8 cellular contexts compared by ENCODE assay signal in the genomic region with DNA sequence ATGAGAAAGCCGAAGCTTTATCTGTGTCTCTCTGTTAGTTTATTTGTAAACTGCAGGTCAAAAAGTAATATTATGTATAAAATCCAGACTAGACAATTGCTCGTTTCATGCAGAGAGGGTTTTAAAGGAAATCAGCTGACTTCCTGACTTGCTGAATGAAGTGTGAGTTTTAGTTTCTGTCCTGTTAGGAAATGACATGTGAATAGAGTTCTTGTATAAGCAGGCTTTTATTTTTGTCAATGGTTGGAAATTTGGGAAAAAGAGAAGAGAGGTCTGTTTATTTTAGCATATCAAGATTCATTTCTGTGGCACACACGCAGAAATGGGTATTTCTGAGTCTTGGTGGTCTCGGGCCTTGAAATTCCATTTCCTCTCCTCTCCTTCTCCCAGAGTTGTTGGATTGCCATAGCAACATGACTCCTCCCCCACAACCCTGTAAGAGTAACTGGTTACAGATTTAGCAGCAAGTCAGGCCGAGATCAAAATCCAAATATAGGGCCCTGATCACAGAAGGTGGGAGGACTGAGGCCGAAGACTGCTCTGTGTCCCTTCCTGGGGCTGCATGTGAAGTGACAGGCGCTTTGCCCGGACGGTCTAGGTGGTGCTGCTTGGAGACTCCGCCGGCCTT.
DNase-seq lines count a peak whose midpoint lies in the region; ATAC-seq lines count a peak whose summit lies in the region.

No MANE protein-coding gene starts in this region.

- peak overlapping the region; percentile 67 for H3K4me3 Mint-ChIP-seq in activated T-cell treated with anti-CD3 and anti-CD28 coated beads, Interleukin-2, amount 50 U/mL, for 4 hours

- H3K36me3 Mint-ChIP-seq in activated T-cell treated with anti-CD3 and anti-CD28 coated beads, Interleukin-2, amount 50 U/mL, for 4 hours (ENCODE audit: insufficient read depth) = no peaks in the 10 kb centered on the region

- peaks cover 48% of the 10 kb centered on the region for H3K4me1 Mint-ChIP-seq in activated T-cell treated with anti-CD3 and anti-CD28 coated beads, Interleukin-2, amount 50 U/mL, for 4 hours (ENCODE audit: low read depth)

- peak; percentile 75 for ATAC-seq in HG03354 (IDR thresholded peaks at IDR 0.05; ENCODE audit: poor library complexity, severe bottlenecking, unreplicated experiment)
- ATAC-seq in activated T-cell treated with anti-CD3 and anti-CD28 coated beads, Interleukin-2, amount 50 U/mL, for 4 hours = peak; percentile 75

- DNase-seq in activated naive CD4-positive, alpha-beta T cell treated with Interleukin-2 at 50 U/mL for 16 hours = peak; percentile 32
- DNase-seq in activated naive CD4-positive, alpha-beta T cell (lab: John Stamatoyannopoulos, UW) = no peak
- peak; percentile 19 for DNase-seq in activated T-cell treated with anti-CD3 and anti-CD28 coated beads, Interleukin-2, amount 50 U/mL, for 4 hours
- peak; percentile 62 for DNase-seq in globus pallidus (ENCODE audit: low spot score)
- peak; percentile 92 for DNase-seq in pons (ENCODE audit: low spot score)
- DNase-seq in NCI-H1048 (lab: John Stamatoyannopoulos, UW) = no peak
- no peak for DNase-seq in SIG-M5 treated with dmso at 0.1 percent for 504 hours (lab: John Stamatoyannopoulos, UW; ENCODE audit: unreplicated experiment)

- H3K9me3 Mint-ChIP-seq in activated T-cell treated with anti-CD3 and anti-CD28 coated beads, Interleukin-2, amount 50 U/mL, for 4 hours = peaks cover 4% of the 10 kb centered on the region

- H3K27me3 Mint-ChIP-seq in activated T-cell treated with anti-CD3 and anti-CD28 coated beads, Interleukin-2, amount 50 U/mL, for 4 hours (ENCODE audit: low read depth) = no peaks in the 10 kb centered on the region

Comparison
In these comparisons a context has a peak if more than half of its experiments do, and no peak if none do; other contexts are left out.
1. DNase-seq: peak in activated naive CD4-positive, alpha-beta T cell treated with Interleukin-2 at 50 U/mL for 16 hours (single experiment), activated T-cell treated with anti-CD3 and anti-CD28 coated beads, Interleukin-2, amount 50 U/mL, for 4 hours (single experiment), globus pallidus (single experiment) and pons (single experiment); none in activated naive CD4-positive, alpha-beta T cell (0 of 4), NCI-H1048 (single experiment) and SIG-M5 treated with dmso at 0.1 percent for 504 hours (single experiment).